ENCODE assay signal across 1 cellular context in genomic region chr1:88700383-88701013, GRCh38.
TF ChIP-seq lines count a peak whose summit lies in the region.

No MANE protein-coding gene starts in this region.

TF ChIP-seq in SK-N-SH, 30 proteins besides CTCF, POLR2A, EP300 and RAD21 (continued from another document):
- TF ChIP-seq, protein P1, sequence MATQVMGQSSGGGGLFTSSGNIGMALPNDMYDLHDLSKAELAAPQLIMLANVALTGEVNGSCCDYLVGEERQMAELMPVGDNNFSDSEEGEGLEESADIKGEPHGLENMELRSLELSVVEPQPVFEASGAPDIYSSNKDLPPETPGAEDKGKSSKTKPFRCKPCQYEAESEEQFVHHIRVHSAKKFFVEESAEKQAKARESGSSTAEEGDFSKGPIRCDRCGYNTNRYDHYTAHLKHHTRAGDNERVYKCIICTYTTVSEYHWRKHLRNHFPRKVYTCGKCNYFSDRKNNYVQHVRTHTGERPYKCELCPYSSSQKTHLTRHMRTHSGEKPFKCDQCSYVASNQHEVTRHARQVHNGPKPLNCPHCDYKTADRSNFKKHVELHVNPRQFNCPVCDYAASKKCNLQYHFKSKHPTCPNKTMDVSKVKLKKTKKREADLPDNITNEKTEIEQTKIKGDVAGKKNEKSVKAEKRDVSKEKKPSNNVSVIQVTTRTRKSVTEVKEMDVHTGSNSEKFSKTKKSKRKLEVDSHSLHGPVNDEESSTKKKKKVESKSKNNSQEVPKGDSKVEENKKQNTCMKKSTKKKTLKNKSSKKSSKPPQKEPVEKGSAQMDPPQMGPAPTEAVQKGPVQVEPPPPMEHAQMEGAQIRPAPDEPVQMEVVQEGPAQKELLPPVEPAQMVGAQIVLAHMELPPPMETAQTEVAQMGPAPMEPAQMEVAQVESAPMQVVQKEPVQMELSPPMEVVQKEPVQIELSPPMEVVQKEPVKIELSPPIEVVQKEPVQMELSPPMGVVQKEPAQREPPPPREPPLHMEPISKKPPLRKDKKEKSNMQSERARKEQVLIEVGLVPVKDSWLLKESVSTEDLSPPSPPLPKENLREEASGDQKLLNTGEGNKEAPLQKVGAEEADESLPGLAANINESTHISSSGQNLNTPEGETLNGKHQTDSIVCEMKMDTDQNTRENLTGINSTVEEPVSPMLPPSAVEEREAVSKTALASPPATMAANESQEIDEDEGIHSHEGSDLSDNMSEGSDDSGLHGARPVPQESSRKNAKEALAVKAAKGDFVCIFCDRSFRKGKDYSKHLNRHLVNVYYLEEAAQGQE (IDR thresholded peaks at IDR 0.05; ENCODE audit: low read depth, low read length), result no peak
